11 cellular contexts compared by ENCODE assay signal in the genomic region with DNA sequence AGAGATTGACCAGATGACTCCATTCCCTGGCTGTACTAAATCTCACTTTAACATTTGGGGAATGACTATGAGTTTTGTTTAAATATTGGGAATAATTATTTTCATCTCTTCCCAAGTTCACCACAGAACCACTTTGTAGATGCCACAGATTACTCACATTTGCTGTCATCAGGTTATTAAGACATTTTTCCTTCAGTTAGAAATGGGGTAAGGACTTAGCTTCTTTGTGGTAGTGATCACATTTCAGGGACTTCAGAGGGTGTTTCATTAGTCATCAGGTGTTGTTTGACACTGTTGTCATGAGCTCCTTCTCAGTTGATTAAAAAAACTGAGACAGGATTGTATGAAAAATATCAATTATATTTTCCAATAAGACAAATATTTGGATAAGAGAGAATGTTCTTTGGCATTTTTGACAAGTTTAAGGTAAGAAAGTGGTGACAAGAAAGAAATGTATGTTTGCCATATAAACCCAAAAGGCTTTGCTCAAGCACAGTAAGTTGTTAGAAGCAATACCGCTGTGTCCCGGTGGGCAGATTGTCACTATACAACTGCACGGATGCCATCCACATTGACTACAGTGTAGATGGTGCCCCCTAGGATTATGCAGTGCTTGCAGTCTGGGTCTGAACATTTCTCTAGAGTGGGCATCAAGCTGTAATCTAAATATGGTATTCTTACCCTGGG. TPM values are rescaled to one million over a fixed set of nuclear protein-coding genes. Genes with fewer than 3 reads are reported as not detected.
A peak's percentile ranks its signal among the peaks of the same experiment; 100 is the strongest.
DNase-seq lines count a peak whose midpoint lies in the region; ATAC-seq, FAIRE-seq and TF ChIP-seq lines count a peak whose summit lies in the region.
"Had no signal": no experiment of that assay in that cellular context is flagged by ENCODE, and none has a peak within 500 bp of the region (broad histone marks: within the 10 kb centered on the region; RNA-seq: fewer than 3 reads in every experiment).

No MANE protein-coding gene starts in this region.

- TF ChIP-seq CTCF in foreskin fibroblast (IDR thresholded peaks at IDR 0.05; ENCODE audit: low read depth, low read length) (no peak), tibial artery (IDR thresholded peaks at IDR 0.05) (no peak), mesothelial cell of epicardium (IDR thresholded peaks at IDR 0.05; ENCODE audit: unreplicated experiment) (no peak)

- no peaks in the 10 kb centered on the region for H3K4me1 Mint-ChIP-seq in mesothelial cell of epicardium
- H3K4me1 Mint-ChIP-seq: memory B cell had no signal

- no peaks in the 10 kb centered on the region for H3K27me3 ChIP-seq in tibial artery

- no peak overlapping the region for H3K4me3 Mint-ChIP-seq in mesothelial cell of epicardium
- H3K4me3 Mint-ChIP-seq: memory B cell had no signal

- no peak for TF ChIP-seq POLR2A in H54 (IDR thresholded peaks at IDR 0.05; ENCODE audit: low read depth, low read length)

- peak overlapping the region; percentile 69 to 72 for H3K27ac ChIP-seq in tibial artery

- H3K36me3 ChIP-seq in tibial artery: no peaks in the 10 kb centered on the region

- H3K9me3 ChIP-seq in tibial artery: peaks cover 0 to 7% (median 0%) of the 10 kb centered on the region in 3 donors

- peak; percentile 72 for ATAC-seq in SK-N-SH treated with all-trans-retinoic acid at 6 μM for 48 hours

- no peaks in the 10 kb centered on the region for H3K27me3 Mint-ChIP-seq in mesothelial cell of epicardium (ENCODE audit: low read depth)

- H3K4me1 ChIP-seq in tibial artery: peaks cover 0 to 39% (median 16%) of the 10 kb centered on the region in 4 donors

- peak; percentile 96 for FAIRE-seq in H54 (lab: Jason Lieb, UNC)
- FAIRE-seq: H1 had no signal

- H3K9me3 Mint-ChIP-seq in mesothelial cell of epicardium: peaks cover 11% of the 10 kb centered on the region

- peaks cover 21% of the 10 kb centered on the region for H3K36me3 Mint-ChIP-seq in mesothelial cell of epicardium
- H3K36me3 Mint-ChIP-seq: memory B cell had no signal

- intact Hi-C loops in tibial artery (cut with DNase I; ENCODE audit: low total_unique reads): no loop called here

- DNase-seq in H54 (ENCODE audit: insufficient read length, low spot score): peak; percentile 19
- DNase-seq in foreskin fibroblast: peak; percentile 79 to 84
- DNase-seq in tibial artery: no peak
- DNase-seq in MV-4-11 (lab: John Stamatoyannopoulos, UW): no peak
- DNase-seq in mesothelial cell of epicardium (ENCODE audit: low spot score in 2 of 2, unreplicated experiment in 2 of 2): no peak
- DNase-seq in DMS114 treated with DMSO at 0.1 percent for 48 hours (lab: John Stamatoyannopoulos, UW; ENCODE audit: unreplicated experiment): no peak
- no peak for DNase-seq in stimulated activated CD4-positive, alpha-beta T cell treated with anti-CD3 and anti-CD28 coated beads, Interleukin-1b, Interleukin-23, amount 100 ng/mL, for 48 hours
- DNase-seq: head of caudate nucleus had no signal

- H3K4me3 ChIP-seq in foreskin fibroblast (ENCODE audit: low read depth in 1 of 2, low read length in 2 of 2) (no peak overlapping the region), tibial artery (no peak overlapping the region)

- no peak overlapping the region for H3K27ac Mint-ChIP-seq in mesothelial cell of epicardium
- H3K27ac Mint-ChIP-seq: memory B cell had no signal

TF ChIP-seq in SK-N-SH treated with all-trans-retinoic acid at 6 μM for 48 hours, 23 proteins besides CTCF, POLR2A, EP300 and RAD21:
- TF ChIP-seq GLIS3 (CRISPR knock-in tag; IDR thresholded peaks at IDR 0.05): no peak
- TF ChIP-seq ISL1 (CRISPR knock-in tag; IDR thresholded peaks at IDR 0.05): peak; percentile 41

RNA-seq across cellular contexts. Expression of a gene that starts 22.3 kb away (rescaled TPM):
- 23.5 to 25.6 TPM (median 23.6 TPM) in 3 replicates for total RNA-seq in mesothelial cell of epicardium

Comparison
In these comparisons a context has a peak if more than half of its experiments do, and no peak if none do; other contexts are left out.
1. DNase-seq: peak in H54 (single experiment) and foreskin fibroblast (2 of 2); none in tibial artery (0 of 2), MV-4-11 (single experiment), mesothelial cell of epicardium (0 of 2), DMS114 treated with DMSO at 0.1 percent for 48 hours (single experiment) and stimulated activated CD4-positive, alpha-beta T cell treated with anti-CD3 and anti-CD28 coated beads, Interleukin-1b, Interleukin-23, amount 100 ng/mL, for 48 hours (single experiment).